29 cellular contexts compared by ENCODE assay signal in genomic region chr4:76235407-76235806, GRCh38. TPM values are rescaled to one million over a fixed set of nuclear protein-coding genes. Genes with fewer than 3 reads are reported as not detected.
DNase-seq lines count a peak whose midpoint lies in the region; ATAC-seq and TF ChIP-seq lines count a peak whose summit lies in the region.
"Had no signal": no experiment of that assay in that cellular context is flagged by ENCODE, and none has a peak within 500 bp of the region (broad histone marks: within the 10 kb centered on the region; RNA-seq: fewer than 3 reads in every experiment).

No MANE protein-coding gene starts in this region.

- peaks cover 16% of the 10 kb centered on the region for H3K9me3 Mint-ChIP-seq in CD8-positive, alpha-beta T cell
- H3K9me3 Mint-ChIP-seq: activated CD4-positive, alpha-beta memory T cell treated with anti-CD3 and anti-CD28 coated beads, Interleukin-2, amount 10 ng/mL, durations not matched to agents 7 days and 5 days had no signal

- ATAC-seq in body of pancreas (peak; percentile 2), left lobe of liver (peak; percentile 55), GM21717 (IDR thresholded peaks at IDR 0.05; ENCODE audit: unreplicated experiment) (no peak)
- ATAC-seq in CD8-positive, alpha-beta T cell, result no peak
- ATAC-seq: natural killer cell, T-helper 17 cell had no signal

- no peak overlapping the region for H3K27ac Mint-ChIP-seq in CD8-positive, alpha-beta T cell
- H3K27ac Mint-ChIP-seq: activated CD4-positive, alpha-beta memory T cell treated with anti-CD3 and anti-CD28 coated beads, Interleukin-2, amount 10 ng/mL, durations not matched to agents 7 days and 5 days; CD4-positive, alpha-beta memory T cell; natural killer cell; T-helper 17 cell had no signal

- no peaks in the 10 kb centered on the region for H3K27me3 ChIP-seq in HUES48 (ENCODE audit: control insufficient read depth, insufficient read depth, low read length)
- H3K27me3 ChIP-seq in body of pancreas, result no peaks in the 10 kb centered on the region
- no peaks in the 10 kb centered on the region for H3K27me3 ChIP-seq in stomach
- H3K27me3 ChIP-seq in CD8-positive, alpha-beta T cell (ENCODE audit: insufficient read depth, low read length), result no peaks in the 10 kb centered on the region
- H3K27me3 ChIP-seq: MG63, ovary, SJSA1, tibial nerve had no signal

- no peaks in the 10 kb centered on the region for H3K36me3 ChIP-seq in HUES48 (ENCODE audit: control insufficient read depth, insufficient read depth, low read length)
- no peaks in the 10 kb centered on the region for H3K36me3 ChIP-seq in body of pancreas (replicated peaks in 1 of 2; ENCODE audit: insufficient read depth in 1 of 2, low read depth in 2 of 2)
- H3K36me3 ChIP-seq in stomach, result no peaks in the 10 kb centered on the region
- H3K36me3 ChIP-seq in CD8-positive, alpha-beta T cell (ENCODE audit: insufficient read depth, low read length), result no peaks in the 10 kb centered on the region
- H3K36me3 ChIP-seq: HAP-1, MG63, ovary, SJSA1, tibial nerve, WERI-Rb-1 had no signal

- POLR2A ChIA-PET in CD8-positive, alpha-beta T cell (lab: Charles Lee), result no interaction called here

- DNase-seq in body of pancreas, result no peak
- no peak for DNase-seq in left lobe of liver (ENCODE audit: low spot score)
- no peak for DNase-seq in stomach
- DNase-seq in NCI-H1092 (lab: John Stamatoyannopoulos, UW), result no peak
- DNase-seq in CD8-positive, alpha-beta T cell, result no peak
- DNase-seq in COR-L47 (lab: John Stamatoyannopoulos, UW), result no peak
- DNase-seq: activated CD4-positive, alpha-beta memory T cell treated with anti-CD3 and anti-CD28 coated beads, Interleukin-2, amount 10 ng/mL, durations not matched to agents 7 days and 5 days; activated gamma-delta T cell treated with Interleukin-2 at 50 U/mL for 16 hours; CD4-positive, alpha-beta memory T cell; cortex of kidney; IMR-90; kidney glomerular epithelial cell; mesenchymal stem cell; MG63; natural killer cell; NCI-H1436; NCI-H2171 treated with DMSO at 0.1 percent for 48 hours; NCI-H69; OCI-M1; ovary; stimulated activated CD4-positive, alpha-beta T cell treated with anti-CD3 and anti-CD28 coated beads, Interleukin-2, amount 100 ng/mL, for 24 hours; stimulated activated naive CD4-positive, alpha-beta T cell treated with Interleukin-2 at 50 U/mL for 16 hours; T-helper 17 cell; WERI-Rb-1 had no signal

- H3K36me3 Mint-ChIP-seq in CD8-positive, alpha-beta T cell, result no peaks in the 10 kb centered on the region
- H3K36me3 Mint-ChIP-seq: CD4-positive, alpha-beta memory T cell had no signal

- H3K4me1 Mint-ChIP-seq in CD8-positive, alpha-beta T cell (ENCODE audit: low read depth), result no peaks in the 10 kb centered on the region
- H3K4me1 Mint-ChIP-seq: activated CD4-positive, alpha-beta memory T cell treated with anti-CD3 and anti-CD28 coated beads, Interleukin-2, amount 10 ng/mL, durations not matched to agents 7 days and 5 days; natural killer cell; T-helper 17 cell had no signal

- H3K27ac ChIP-seq in HUES48 (ENCODE audit: low read depth, low read length) (peak overlapping the region; percentile 11), body of pancreas (peak overlapping the region; percentile 79 to 87 (median 82)), stomach (peak overlapping the region in 4 of 5 donors; percentile 31 to 75 (median 68))
- no peak overlapping the region for H3K27ac ChIP-seq in CD8-positive, alpha-beta T cell (ENCODE audit: low read depth, low read length)
- H3K27ac ChIP-seq: ovary, SJSA1, tibial nerve, WERI-Rb-1 had no signal

- no peak for TF ChIP-seq POLR2A in body of pancreas (IDR thresholded peaks at IDR 0.05)
- TF ChIP-seq POLR2A in stomach (IDR thresholded peaks at IDR 0.05), result no peak

- H3K27me3 Mint-ChIP-seq in CD8-positive, alpha-beta T cell (ENCODE audit: low read depth), result no peaks in the 10 kb centered on the region

- no peak overlapping the region for H3K4me3 Mint-ChIP-seq in CD8-positive, alpha-beta T cell
- H3K4me3 Mint-ChIP-seq: activated CD4-positive, alpha-beta memory T cell treated with anti-CD3 and anti-CD28 coated beads, Interleukin-2, amount 10 ng/mL, durations not matched to agents 7 days and 5 days; CD4-positive, alpha-beta memory T cell; natural killer cell; T-helper 17 cell had no signal

- no peak for TF ChIP-seq EP300 in stomach (IDR thresholded peaks at IDR 0.05)

- intact Hi-C loops in body of pancreas (cut with DNase I), result no loop called here
- intact Hi-C loops in stomach (cut with DNase I; ENCODE audit: low total_unique reads), result no loop called here
- intact Hi-C loops in CD8-positive, alpha-beta T cell (cut with DNase I, micrococcal nuclease), result no loop called here

- no peak overlapping the region for H3K4me3 ChIP-seq in HUES48 (ENCODE audit: low read depth, low read length)
- no peak overlapping the region for H3K4me3 ChIP-seq in body of pancreas
- H3K4me3 ChIP-seq in stomach, result no peak overlapping the region
- H3K4me3 ChIP-seq in CD8-positive, alpha-beta T cell (ENCODE audit: low read depth, low read length), result no peak overlapping the region
- H3K4me3 ChIP-seq: HAP-1, MG63, ovary, SJSA1, tibial nerve had no signal

- no peak for TF ChIP-seq CTCF in body of pancreas (IDR thresholded peaks at IDR 0.05)
- TF ChIP-seq CTCF in stomach (IDR thresholded peaks at IDR 0.05), result no peak
- no peak for TF ChIP-seq CTCF in CD8-positive, alpha-beta T cell (IDR thresholded peaks at IDR 0.05)

- H3K9me3 ChIP-seq in HUES48 (ENCODE audit: control insufficient read depth, insufficient read depth, low read length) (no peaks in the 10 kb centered on the region), body of pancreas (no peaks in the 10 kb centered on the region), stomach (peaks cover 0 to 11% (median 5%) of the 10 kb centered on the region in 4 donors)
- no peaks in the 10 kb centered on the region for H3K9me3 ChIP-seq in CD8-positive, alpha-beta T cell (ENCODE audit: low read length)
- H3K9me3 ChIP-seq: ovary, SJSA1 had no signal

- H3K9ac ChIP-seq in HUES48 (ENCODE audit: low read depth, low read length), result no peak overlapping the region

- CTCF ChIA-PET in CD8-positive, alpha-beta T cell (lab: Charles Lee), result interaction anchor here (0.7 to 1.7 kb wide), 2 partner anchors 42 to 56 kb away, joined by 3 to 4 read pairs; no protein-coding TSS in a partner anchor

- WGBS in body of pancreas, 2 donors, result 14 to 18% methylated on average over 2 of the region's 2 CpGs
- WGBS in stomach, 5 donors, result 30 to 66% (median 42%) methylated on average over 2 of the region's 2 CpGs

- peaks cover 31% of the 10 kb centered on the region for H3K4me1 ChIP-seq in HUES48 (ENCODE audit: control insufficient read depth, insufficient read depth, low read length)
- H3K4me1 ChIP-seq in body of pancreas, result peaks cover 66% of the 10 kb centered on the region
- H3K4me1 ChIP-seq in stomach, result peaks cover 0 to 36% (median 18%) of the 10 kb centered on the region in 4 donors
- H3K4me1 ChIP-seq in CD8-positive, alpha-beta T cell (ENCODE audit: insufficient read depth, low read length), result no peaks in the 10 kb centered on the region
- H3K4me1 ChIP-seq: SJSA1, tibial nerve had no signal

RNA-seq across cellular contexts. Expression of gene FAM47E, which starts 16.1 kb away (rescaled TPM):
- 10 to 100 TPM; 10.1 to 16.2 TPM for total RNA-seq in body of pancreas
- 3.3 TPM for total RNA-seq in left lobe of liver
- 1 to 10 TPM in 3 of 5 donors, under 1 TPM in 1, not detected in 1; under 0.01 to 9.5 (median 5.6) TPM for total RNA-seq in stomach
- 10 to 100 TPM in 1 of 3 donors, 1 to 10 TPM in 2; 6.2 to 10.8 (median 6.5) TPM for polyA plus RNA-seq in stomach
- total RNA-seq in CD8-positive, alpha-beta T cell, result under 1 TPM; 0.19 to 0.44 TPM
- total RNA-seq: activated CD4-positive, alpha-beta memory T cell treated with anti-CD3 and anti-CD28 coated beads, Interleukin-2, amount 10 ng/mL, durations not matched to agents 7 days and 5 days; IMR-90; SJSA1 had no signal

RNA-seq across cellular contexts. Expression of gene SCARB2, which starts 21.8 kb away (rescaled TPM):
- 100 to 1,000 TPM in 1 of 2 donors, 10 to 100 TPM in 1; 74.5 to 167 TPM for total RNA-seq in body of pancreas
- total RNA-seq in left lobe of liver, result 104 TPM
- 100 to 1,000 TPM in 3 of 5 donors, 10 to 100 TPM in 2; 84.0 to 293 (median 161) TPM for total RNA-seq in stomach
- 10 to 100 TPM; 30.4 to 55.3 (median 42.7) TPM for polyA plus RNA-seq in stomach
- 10 to 100 TPM; 33.3 to 34.4 TPM for total RNA-seq in CD8-positive, alpha-beta T cell

Comparison
In these comparisons a context has a peak if more than half of its experiments do, and no peak if none do; other contexts are left out.
1. ATAC-seq: peak in body of pancreas (single experiment) and left lobe of liver (single experiment); none in CD8-positive, alpha-beta T cell (single experiment) and GM21717 (single experiment).